19 cellular contexts compared by ENCODE assay signal in genomic region chr13:26861951-26862350, GRCh38.
"Had no signal": no experiment of that assay in that cellular context is flagged by ENCODE, and none has a peak within 500 bp of the region (broad histone marks: within the 10 kb centered on the region; RNA-seq: fewer than 3 reads in every experiment).

No MANE protein-coding gene starts in this region.

- H3K27me3 ChIP-seq: brain microvascular endothelial cell had no signal

- H3K9me3 ChIP-seq: left ventricle myocardium inferior, sigmoid colon, transverse colon had no signal

- DNase-seq: activated gamma-delta T cell treated with Interleukin-2 at 50 U/mL for 16 hours; activated T-cell treated with anti-CD3 and anti-CD28 coated beads, Interleukin-2, amount 50 U/mL, for 1 hour; aorta; brain microvascular endothelial cell; caudate nucleus; effector memory CD4-positive, alpha-beta T cell; foreskin melanocyte; left ventricle myocardium inferior; naive thymus-derived CD8-positive, alpha-beta T cell; sigmoid colon; stimulated activated CD4-positive, alpha-beta T cell treated with anti-CD3 and anti-CD28 coated beads, Interleukin-15, amount 100 ng/mL, for 24 hours; transverse colon had no signal

- H3K4me3 ChIP-seq: hepatocyte, left ventricle myocardium inferior, neural progenitor cell, sigmoid colon, smooth muscle cell, transverse colon had no signal

- H3K36me3 ChIP-seq: brain microvascular endothelial cell, left ventricle myocardium inferior, neural progenitor cell, sigmoid colon, transverse colon had no signal

- H3K27ac Mint-ChIP-seq: activated naive CD4-positive, alpha-beta T cell treated with anti-CD3 and anti-CD28 coated beads, Interleukin-2, amount 50 U/mL, for 24 hours; mesothelial cell of epicardium; naive thymus-derived CD8-positive, alpha-beta T cell; neural progenitor cell; stimulated activated memory B cell treated with anti-CD40 and anti-IgM and Interleukin-4, amounts not matched to agents 10 μg/mL and 1 μg/mL and 100 μg/mL, for 72 hours; WTC11 had no signal

- H2AFZ ChIP-seq: hepatocyte, neural progenitor cell had no signal

- H3K4me3 Mint-ChIP-seq: activated naive CD4-positive, alpha-beta T cell treated with anti-CD3 and anti-CD28 coated beads, Interleukin-2, amount 50 U/mL, for 24 hours; mesothelial cell of epicardium; naive thymus-derived CD8-positive, alpha-beta T cell; neural progenitor cell; stimulated activated memory B cell treated with anti-CD40 and anti-IgM and Interleukin-4, amounts not matched to agents 10 μg/mL and 1 μg/mL and 100 μg/mL, for 72 hours; WTC11 had no signal

- ATAC-seq: naive thymus-derived CD8-positive, alpha-beta T cell; stimulated activated memory B cell treated with anti-CD40 and anti-IgM and Interleukin-4, amounts not matched to agents 10 μg/mL and 1 μg/mL and 100 μg/mL, for 72 hours; WTC11 had no signal

- H3K4me2 ChIP-seq: hepatocyte, neural progenitor cell, smooth muscle cell had no signal

- H3K4me1 Mint-ChIP-seq: activated naive CD4-positive, alpha-beta T cell treated with anti-CD3 and anti-CD28 coated beads, Interleukin-2, amount 50 U/mL, for 24 hours; mesothelial cell of epicardium; naive thymus-derived CD8-positive, alpha-beta T cell; neural progenitor cell; stimulated activated memory B cell treated with anti-CD40 and anti-IgM and Interleukin-4, amounts not matched to agents 10 μg/mL and 1 μg/mL and 100 μg/mL, for 72 hours; WTC11 had no signal

- H3K9me3 Mint-ChIP-seq: activated naive CD4-positive, alpha-beta T cell treated with anti-CD3 and anti-CD28 coated beads, Interleukin-2, amount 50 U/mL, for 24 hours; mesothelial cell of epicardium; stimulated activated memory B cell treated with anti-CD40 and anti-IgM and Interleukin-4, amounts not matched to agents 10 μg/mL and 1 μg/mL and 100 μg/mL, for 72 hours had no signal

- H3K79me2 ChIP-seq: hepatocyte had no signal

- H3K27ac ChIP-seq: brain microvascular endothelial cell, hepatocyte, left ventricle myocardium inferior, neural progenitor cell, sigmoid colon, transverse colon had no signal

- H3K36me3 Mint-ChIP-seq: activated naive CD4-positive, alpha-beta T cell treated with anti-CD3 and anti-CD28 coated beads, Interleukin-2, amount 50 U/mL, for 24 hours; mesothelial cell of epicardium; neural progenitor cell; stimulated activated memory B cell treated with anti-CD40 and anti-IgM and Interleukin-4, amounts not matched to agents 10 μg/mL and 1 μg/mL and 100 μg/mL, for 72 hours; WTC11 had no signal

- H3K4me1 ChIP-seq: left ventricle myocardium inferior, neural progenitor cell, sigmoid colon, transverse colon had no signal
